ENCODE assay signal across 15 cellular contexts in the genomic region with DNA sequence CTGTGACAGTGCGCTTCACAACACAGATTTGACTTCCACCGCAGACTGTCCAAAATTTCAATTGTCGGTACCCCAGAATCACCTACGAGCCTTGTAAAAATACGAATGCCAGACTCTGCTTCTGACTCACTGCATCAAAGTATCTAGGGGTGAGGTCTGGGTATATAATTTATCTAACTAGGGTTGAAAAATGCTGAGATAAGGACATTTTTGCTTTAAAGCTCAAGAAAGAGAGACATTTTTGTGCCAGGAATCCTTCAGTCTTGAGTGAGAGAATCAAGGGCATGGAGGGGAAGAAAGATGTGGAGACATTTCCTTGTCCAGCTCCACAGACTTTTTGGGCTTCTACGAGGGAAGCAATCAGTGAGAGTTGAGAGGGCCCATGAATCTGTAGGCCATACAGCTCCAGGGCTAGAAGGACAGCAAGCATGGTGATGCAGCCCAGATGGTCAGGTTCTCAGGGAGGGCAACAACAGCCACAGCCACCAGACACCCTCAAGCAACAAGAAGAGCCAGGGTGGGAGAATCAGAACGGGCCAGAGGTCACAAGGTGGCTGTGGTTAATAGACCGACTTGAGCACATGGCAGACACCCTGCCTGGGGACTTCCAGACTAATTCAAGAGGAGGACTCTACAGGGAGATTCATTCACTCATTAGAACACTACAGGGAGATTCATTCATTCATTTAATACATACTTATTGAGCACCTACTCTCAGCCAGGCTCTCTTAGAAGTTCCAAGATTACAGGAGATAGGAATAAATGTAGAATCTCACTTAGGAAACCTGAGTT.
A peak's percentile ranks its signal among the peaks of the same experiment; 100 is the strongest.
DNase-seq lines count a peak whose midpoint lies in the region; ATAC-seq and TF ChIP-seq lines count a peak whose summit lies in the region.
"Had no signal": no experiment of that assay in that cellular context is flagged by ENCODE, and none has a peak within 500 bp of the region (broad histone marks: within the 10 kb centered on the region; RNA-seq: fewer than 3 reads in every experiment).

No MANE protein-coding gene starts in this region.

- CTCF ChIA-PET in PC-9 (lab: Charles Lee) (no interaction called here), MCF 10A (lab: Yijun Ruan, JAX) (interaction anchor here (0.7 kb wide), 1 partner anchor 879 kb away, joined by 3 read pairs; no protein-coding TSS in a partner anchor)

- no peak overlapping the region for H3K4me3 ChIP-seq in PC-9

- H3K36me3 ChIP-seq in PC-9 (ENCODE audit: low read depth) = no peaks in the 10 kb centered on the region

- no peak overlapping the region for H3K27ac Mint-ChIP-seq in natural killer cell
- no peak overlapping the region for H3K27ac Mint-ChIP-seq in natural killer cell treated with Interleukin-12 subunit alpha and Interleukin-12 subunit beta and Interleukin-15 and Interleukin-18, amount 100 ng/mL, for 72 hours
- peak overlapping the region; percentile 47 to 97 (median 69) for H3K27ac Mint-ChIP-seq in IgD-negative memory B cell
- H3K27ac Mint-ChIP-seq in dendritic cell treated with granulocyte-macrophage colony-stimulating factor and Interleukin-4, amounts not matched to agents 40 ng/mL and 50 ng/mL, for 4 days = peak overlapping the region; percentile 77
- no peak overlapping the region for H3K27ac Mint-ChIP-seq in MCF 10A (ENCODE audit: low read depth, unreplicated experiment)
- H3K27ac Mint-ChIP-seq: CD8-positive, alpha-beta memory T cell; H9 had no signal

- no peak overlapping the region for H2AFZ ChIP-seq in PC-9

- H3K9me3 ChIP-seq in PC-9 (ENCODE audit: insufficient read depth, low read depth) = no peaks in the 10 kb centered on the region

- no peak overlapping the region for H3K4me2 ChIP-seq in PC-9

- H3K27me3 ChIP-seq in PC-9 (ENCODE audit: insufficient read depth, low read depth) = no peaks in the 10 kb centered on the region

- POLR2A ChIA-PET in PC-9 (lab: Charles Lee; ENCODE audit: unreplicated experiment) (no interaction called here), MCF 10A (lab: Yijun Ruan, JAX) (no interaction called here)

- no peaks in the 10 kb centered on the region for H3K9me2 ChIP-seq in PC-9 (ENCODE audit: insufficient read depth)

- H3K27ac ChIP-seq in PC-9 = no peak overlapping the region
- H3K27ac ChIP-seq: HL-60 had no signal

- peaks cover 8% of the 10 kb centered on the region; the same call in 1 of the 2 replicates for H3F3A ChIP-seq in PC-9 (ENCODE audit: insufficient read depth, low read depth)

- TF ChIP-seq CTCF in natural killer cell (IDR thresholded peaks at IDR 0.05) = no peak
- no peak for TF ChIP-seq CTCF in PC-9 (conservative IDR thresholded peaks at IDR 0.05)
- TF ChIP-seq CTCF in MCF 10A (IDR thresholded peaks at IDR 0.05; ENCODE audit: unreplicated experiment) = no peak

- H3K27me3 Mint-ChIP-seq in natural killer cell (ENCODE audit: low read depth in 2 of 2) (peaks cover 35 to 43% of the 10 kb centered on the region in 2 donors), IgD-negative memory B cell (peaks cover 22% of the 10 kb centered on the region), MCF 10A (ENCODE audit: insufficient read depth, unreplicated experiment) (no peaks in the 10 kb centered on the region)
- peaks cover 32 to 35% of the 10 kb centered on the region in 2 donors for H3K27me3 Mint-ChIP-seq in natural killer cell treated with Interleukin-12 subunit alpha and Interleukin-12 subunit beta and Interleukin-15 and Interleukin-18, amount 100 ng/mL, for 72 hours
- peaks cover 3% of the 10 kb centered on the region for H3K27me3 Mint-ChIP-seq in dendritic cell treated with granulocyte-macrophage colony-stimulating factor and Interleukin-4, amounts not matched to agents 40 ng/mL and 50 ng/mL, for 4 days

- peak in 2 of 3 donors; percentile 34 to 64 for ATAC-seq in natural killer cell
- no peak for ATAC-seq in natural killer cell treated with Interleukin-12 subunit alpha and Interleukin-12 subunit beta and Interleukin-15 and Interleukin-18, amount 100 ng/mL, for 72 hours

- no peaks in the 10 kb centered on the region for H3K9me3 Mint-ChIP-seq in natural killer cell
- H3K9me3 Mint-ChIP-seq in natural killer cell treated with Interleukin-12 subunit alpha and Interleukin-12 subunit beta and Interleukin-15 and Interleukin-18, amount 100 ng/mL, for 72 hours = peaks cover 3% of the 10 kb centered on the region
- no peaks in the 10 kb centered on the region for H3K9me3 Mint-ChIP-seq in IgD-negative memory B cell
- peaks cover 6% of the 10 kb centered on the region for H3K9me3 Mint-ChIP-seq in dendritic cell treated with granulocyte-macrophage colony-stimulating factor and Interleukin-4, amounts not matched to agents 40 ng/mL and 50 ng/mL, for 4 days
- H3K9me3 Mint-ChIP-seq in MCF 10A (ENCODE audit: unreplicated experiment) = no peaks in the 10 kb centered on the region
- H3K9me3 Mint-ChIP-seq: CD8-positive, alpha-beta memory T cell; H9 had no signal

- H3K36me3 Mint-ChIP-seq in natural killer cell (no peaks in the 10 kb centered on the region), IgD-negative memory B cell (no peaks in the 10 kb centered on the region), MCF 10A (ENCODE audit: insufficient read depth, unreplicated experiment) (no peaks in the 10 kb centered on the region)
- H3K36me3 Mint-ChIP-seq in natural killer cell treated with Interleukin-12 subunit alpha and Interleukin-12 subunit beta and Interleukin-15 and Interleukin-18, amount 100 ng/mL, for 72 hours = peaks cover 7% of the 10 kb centered on the region
- H3K36me3 Mint-ChIP-seq in dendritic cell treated with granulocyte-macrophage colony-stimulating factor and Interleukin-4, amounts not matched to agents 40 ng/mL and 50 ng/mL, for 4 days (ENCODE audit: low read depth) = no peaks in the 10 kb centered on the region
- H3K36me3 Mint-ChIP-seq: CD8-positive, alpha-beta memory T cell had no signal

- DNase-seq in natural killer cell = no peak
- no peak for DNase-seq in natural killer cell treated with Interleukin-12 subunit alpha and Interleukin-12 subunit beta and Interleukin-15 and Interleukin-18, amount 100 ng/mL, for 72 hours (ENCODE audit: low spot score)
- no peak for DNase-seq in activated gamma-delta T cell (lab: John Stamatoyannopoulos, UW)
- DNase-seq in PC-9 = no peak
- no peak for DNase-seq in NCI-H69 (lab: John Stamatoyannopoulos, UW)
- DNase-seq in MCF 10A (ENCODE audit: unreplicated experiment) = no peak
- DNase-seq: 8988T; CD8-positive, alpha-beta memory T cell; H9; NCI-H1694 treated with DMSO at 0.1 percent for 48 hours; NCI-H510A; NCI-H774 had no signal

- BruUV-seq in PC-9 (replicated peaks; lab: Mats Ljungman, UMichigan) (no TSS peak), MCF 10A (replicated peaks; lab: Mats Ljungman, UMichigan) (no TSS peak)

- intact Hi-C loops in natural killer cell (cut with micrococcal nuclease) = no loop called here
- intact Hi-C loops in dendritic cell treated with granulocyte-macrophage colony-stimulating factor and Interleukin-4, amounts not matched to agents 40 ng/mL and 50 ng/mL, for 4 days (cut with micrococcal nuclease) = loop anchor here (5.0 kb wide), 1 partner anchor 83 kb away; no protein-coding TSS in a partner anchor
- intact Hi-C loops in PC-9 (cut with micrococcal nuclease; ENCODE audit: unreplicated experiment) = no loop called here
- intact Hi-C loops in MCF 10A (cut with micrococcal nuclease) = no loop called here

- H3K4me1 ChIP-seq in PC-9 (replicated peaks; ENCODE audit: insufficient read depth) = peaks cover 14% of the 10 kb centered on the region

- no peaks in the 10 kb centered on the region for H4K20me1 ChIP-seq in PC-9 (ENCODE audit: insufficient read depth)

- H3K4me1 Mint-ChIP-seq in natural killer cell = peaks cover 3% of the 10 kb centered on the region in 2 donors
- H3K4me1 Mint-ChIP-seq in natural killer cell treated with Interleukin-12 subunit alpha and Interleukin-12 subunit beta and Interleukin-15 and Interleukin-18, amount 100 ng/mL, for 72 hours (ENCODE audit: low read depth in 2 of 2) = peaks cover 10 to 18% of the 10 kb centered on the region in 2 donors
- H3K4me1 Mint-ChIP-seq in IgD-negative memory B cell = peaks cover 7 to 40% (median 9%) of the 10 kb centered on the region in 3 donors
- peaks cover 75% of the 10 kb centered on the region for H3K4me1 Mint-ChIP-seq in dendritic cell treated with granulocyte-macrophage colony-stimulating factor and Interleukin-4, amounts not matched to agents 40 ng/mL and 50 ng/mL, for 4 days (ENCODE audit: low read depth)
- no peaks in the 10 kb centered on the region for H3K4me1 Mint-ChIP-seq in MCF 10A (ENCODE audit: insufficient read depth, unreplicated experiment)

- no peaks in the 10 kb centered on the region for H3K79me2 ChIP-seq in PC-9 (ENCODE audit: low read depth)

- H3K4me3 Mint-ChIP-seq in natural killer cell (no peak overlapping the region), IgD-negative memory B cell (peak overlapping the region in 3 of 4 donors; percentile 31 to 84 (median 32)), MCF 10A (ENCODE audit: unreplicated experiment) (no peak overlapping the region)
- H3K4me3 Mint-ChIP-seq in natural killer cell treated with Interleukin-12 subunit alpha and Interleukin-12 subunit beta and Interleukin-15 and Interleukin-18, amount 100 ng/mL, for 72 hours = no peak overlapping the region
- H3K4me3 Mint-ChIP-seq in dendritic cell treated with granulocyte-macrophage colony-stimulating factor and Interleukin-4, amounts not matched to agents 40 ng/mL and 50 ng/mL, for 4 days = no peak overlapping the region
- H3K4me3 Mint-ChIP-seq: CD8-positive, alpha-beta memory T cell; H9 had no signal

Comparison
In these comparisons a context has a peak if more than half of its experiments do, and no peak if none do; other contexts are left out.
1. ATAC-seq: peak in natural killer cell (2 of 3); none in natural killer cell treated with Interleukin-12 subunit alpha and Interleukin-12 subunit beta and Interleukin-15 and Interleukin-18, amount 100 ng/mL, for 72 hours (0 of 2).
2. H3K27ac Mint-ChIP-seq: peak in IgD-negative memory B cell (3 of 3) and dendritic cell treated with granulocyte-macrophage colony-stimulating factor and Interleukin-4, amounts not matched to agents 40 ng/mL and 50 ng/mL, for 4 days (single experiment); none in natural killer cell (0 of 2), natural killer cell treated with Interleukin-12 subunit alpha and Interleukin-12 subunit beta and Interleukin-15 and Interleukin-18, amount 100 ng/mL, for 72 hours (0 of 2) and MCF 10A (single experiment).
3. H3K4me3 Mint-ChIP-seq: peak in IgD-negative memory B cell (3 of 4); none in natural killer cell (single experiment), natural killer cell treated with Interleukin-12 subunit alpha and Interleukin-12 subunit beta and Interleukin-15 and Interleukin-18, amount 100 ng/mL, for 72 hours (single experiment), dendritic cell treated with granulocyte-macrophage colony-stimulating factor and Interleukin-4, amounts not matched to agents 40 ng/mL and 50 ng/mL, for 4 days (single experiment) and MCF 10A (single experiment).